9 cellular contexts compared by ENCODE assay signal in genomic region chr12:81758421-81759214, GRCh38. TPM values are rescaled to one million over a fixed set of nuclear protein-coding genes. Genes with fewer than 3 reads are reported as not detected.
DNase-seq lines count a peak whose midpoint lies in the region; ATAC-seq and TF ChIP-seq lines count a peak whose summit lies in the region.
"Had no signal": no experiment of that assay in that cellular context is flagged by ENCODE, and none has a peak within 500 bp of the region (broad histone marks: within the 10 kb centered on the region; RNA-seq: fewer than 3 reads in every experiment).

No MANE protein-coding gene starts in this region.

- H3K27me3 ChIP-seq in PC-3 (ENCODE audit: low read length), result peaks cover 35% of the 10 kb centered on the region
- peaks cover 11 to 21% of the 10 kb centered on the region in 2 donors for H3K27me3 ChIP-seq in duodenal mucosa (ENCODE audit: control insufficient read depth in 1 of 2, insufficient read depth in 2 of 2, low read length in 2 of 2)
- H3K27me3 ChIP-seq in stomach smooth muscle (ENCODE audit: control insufficient read depth in 1 of 2, insufficient read depth in 2 of 2, low read length in 2 of 2), result peaks cover 4 to 23% of the 10 kb centered on the region in 2 donors

- peaks cover 5% of the 10 kb centered on the region; the same call in 1 of the 2 replicates for H3K4me1 ChIP-seq in PC-3 (ENCODE audit: insufficient read depth, low read length)
- H3K4me1 ChIP-seq in duodenal mucosa (ENCODE audit: control insufficient read depth in 1 of 2, insufficient read depth in 2 of 2, low read length in 2 of 2), result peaks cover 4 to 5% of the 10 kb centered on the region in 2 donors
- peaks cover 12% of the 10 kb centered on the region for H3K4me1 ChIP-seq in stomach smooth muscle (ENCODE audit: control insufficient read depth, insufficient read depth, low read length)

- TF ChIP-seq CTCF in PC-3 (conservative IDR thresholded peaks at IDR 0.05; ENCODE audit: low read depth, low read length) (no peak), lower leg skin (IDR thresholded peaks at IDR 0.05) (no peak)

- no peaks in the 10 kb centered on the region for H3K36me3 Mint-ChIP-seq in activated CD4-positive, alpha-beta T cell treated with anti-CD3 and anti-CD28 coated beads for 36 hours (ENCODE audit: low read depth)

- H3K27me3 Mint-ChIP-seq in activated CD4-positive, alpha-beta T cell treated with anti-CD3 and anti-CD28 coated beads for 36 hours, result peaks cover 34% of the 10 kb centered on the region

- no peak for TF ChIP-seq POLR2A in lower leg skin (IDR thresholded peaks at IDR 0.05)

- H3K4me1 Mint-ChIP-seq in activated CD4-positive, alpha-beta T cell treated with anti-CD3 and anti-CD28 coated beads for 36 hours, result peaks cover 12% of the 10 kb centered on the region

- intact Hi-C loops in activated CD4-positive, alpha-beta T cell treated with anti-CD3 and anti-CD28 coated beads for 36 hours (cut with DNase I, micrococcal nuclease), result no loop called here
- intact Hi-C loops in PC-3 (cut with micrococcal nuclease) (no loop called here), lower leg skin (cut with DNase I; ENCODE audit: low total_unique reads) (no loop called here)

- CTCF ChIA-PET in activated CD4-positive, alpha-beta T cell treated with anti-CD3 and anti-CD28 coated beads for 36 hours (lab: Charles Lee), result interaction anchor here (0.6 to 0.7 kb wide), 3 partner anchors 28 to 600 kb away, joined by 3 read pairs; partner anchors contain the start of genes CCDC59 and METTL25
- CTCF ChIA-PET in PC-3 (lab: Charles Lee), result interaction anchor here (0.6 kb wide), 1 partner anchor 115 kb away, joined by 3 read pairs; no protein-coding TSS in a partner anchor

- no peaks in the 10 kb centered on the region for H3K9me2 ChIP-seq in PC-3 (replicated peaks; ENCODE audit: low read length)

- H4K20me1 ChIP-seq in PC-3 (ENCODE audit: low read length), result no peaks in the 10 kb centered on the region

- H3K4me2 ChIP-seq in PC-3 (ENCODE audit: low read length), result peak overlapping the region; percentile 76

- no peaks in the 10 kb centered on the region for H3K36me3 ChIP-seq in PC-3 (ENCODE audit: low read depth, low read length)
- no peaks in the 10 kb centered on the region for H3K36me3 ChIP-seq in duodenal mucosa (ENCODE audit: control insufficient read depth in 1 of 2, insufficient read depth in 2 of 2, low read length in 2 of 2)
- H3K36me3 ChIP-seq in stomach smooth muscle (ENCODE audit: control insufficient read depth in 2 of 2, insufficient read depth in 2 of 2, low read length in 2 of 2), result no peaks in the 10 kb centered on the region

- no peaks in the 10 kb centered on the region for H3K9me3 ChIP-seq in PC-3 (ENCODE audit: low read length)
- no peaks in the 10 kb centered on the region for H3K9me3 ChIP-seq in duodenal mucosa (ENCODE audit: control insufficient read depth in 1 of 2, low read length in 2 of 2)
- no peaks in the 10 kb centered on the region for H3K9me3 ChIP-seq in stomach smooth muscle (ENCODE audit: control insufficient read depth in 2 of 2, low read length in 2 of 2)

- ATAC-seq in activated CD4-positive, alpha-beta T cell treated with anti-CD3 and anti-CD28 coated beads for 36 hours, result no peak
- ATAC-seq in PC-3 (peak; percentile 29; the same call in 1 of the 2 replicates), HG02678 (IDR thresholded peaks at IDR 0.05; ENCODE audit: unreplicated experiment) (no peak)

- peak overlapping the region; percentile 69 for H2AFZ ChIP-seq in PC-3 (ENCODE audit: low read length)

- H3K27ac ChIP-seq in PC-3 (ENCODE audit: low read length) (no peak overlapping the region), duodenal mucosa (ENCODE audit: low read depth, low read length) (no peak overlapping the region), stomach smooth muscle (ENCODE audit: low read length) (no peak overlapping the region)

- no peaks in the 10 kb centered on the region for H3K79me2 ChIP-seq in PC-3 (ENCODE audit: low read length)

- peak; percentile 32 for DNase-seq in activated CD4-positive, alpha-beta T cell treated with anti-CD3 and anti-CD28 coated beads for 36 hours
- no peak for DNase-seq in activated CD4-positive, alpha-beta T cell treated with anti-CD3 and anti-CD28 coated beads, Interleukin-2, amount 50 U/mL, for 1 hour
- DNase-seq in PC-3, result no peak
- DNase-seq in lower leg skin (ENCODE audit: low spot score in 2 of 2), result no peak
- no peak for DNase-seq in HuH-7.5 (ENCODE audit: low spot score)
- DNase-seq: DND-41 had no signal

- no TSS peak for BruUV-seq in PC-3 (replicated peaks; lab: Mats Ljungman, UMichigan)

- no peaks in the 10 kb centered on the region for H3K9me3 Mint-ChIP-seq in activated CD4-positive, alpha-beta T cell treated with anti-CD3 and anti-CD28 coated beads for 36 hours (ENCODE audit: low read depth)

- H3K27ac Mint-ChIP-seq in activated CD4-positive, alpha-beta T cell treated with anti-CD3 and anti-CD28 coated beads for 36 hours, result no peak overlapping the region

- peak overlapping the region; percentile 65 for H3K4me3 Mint-ChIP-seq in activated CD4-positive, alpha-beta T cell treated with anti-CD3 and anti-CD28 coated beads for 36 hours

- H3F3A ChIP-seq in PC-3 (ENCODE audit: low read length, unreplicated experiment), result no peaks in the 10 kb centered on the region

- 0 to 1% methylated on average over 51 to 52 of the region's 52 CpGs for WGBS in lower leg skin, 2 donors

- H3K4me3 ChIP-seq in PC-3 (ENCODE audit: low read length) (peak overlapping the region; percentile 48), duodenal mucosa (ENCODE audit: low read depth in 1 of 2, low read length in 2 of 2) (peak overlapping the region; percentile 49 to 55), lower leg skin (ENCODE audit: low read depth, poor library complexity, severe bottlenecking) (peak overlapping the region; percentile 17), stomach smooth muscle (ENCODE audit: low read length in 2 of 2) (peak overlapping the region; percentile 46 to 74)

- POLR2A ChIA-PET in activated CD4-positive, alpha-beta T cell treated with anti-CD3 and anti-CD28 coated beads for 36 hours (lab: Charles Lee), result no interaction called here
- POLR2A ChIA-PET in PC-3 (lab: Charles Lee; ENCODE audit: unreplicated experiment), result no interaction called here

- no peak overlapping the region for H3K9ac ChIP-seq in PC-3 (ENCODE audit: low read length)
- no peak overlapping the region for H3K9ac ChIP-seq in duodenal mucosa (ENCODE audit: low read depth in 1 of 2, low read length in 2 of 2)
- no peak overlapping the region for H3K9ac ChIP-seq in stomach smooth muscle (ENCODE audit: low read length in 2 of 2)

RNA-seq across cellular contexts. Expression of gene PPFIA2, which starts 0.5 kb away (rescaled TPM):
- not detected for total RNA-seq in activated CD4-positive, alpha-beta T cell treated with anti-CD3 and anti-CD28 coated beads for 36 hours
- total RNA-seq in PC-3 (2014; rRNA removed) (not detected in 2 replicates), lower leg skin (under 1 TPM in 2 of 4 donors, not detected in 2; 0.81 to 0.84 TPM)
